ENCODE assay signal across 1 cellular context in the genomic region with DNA sequence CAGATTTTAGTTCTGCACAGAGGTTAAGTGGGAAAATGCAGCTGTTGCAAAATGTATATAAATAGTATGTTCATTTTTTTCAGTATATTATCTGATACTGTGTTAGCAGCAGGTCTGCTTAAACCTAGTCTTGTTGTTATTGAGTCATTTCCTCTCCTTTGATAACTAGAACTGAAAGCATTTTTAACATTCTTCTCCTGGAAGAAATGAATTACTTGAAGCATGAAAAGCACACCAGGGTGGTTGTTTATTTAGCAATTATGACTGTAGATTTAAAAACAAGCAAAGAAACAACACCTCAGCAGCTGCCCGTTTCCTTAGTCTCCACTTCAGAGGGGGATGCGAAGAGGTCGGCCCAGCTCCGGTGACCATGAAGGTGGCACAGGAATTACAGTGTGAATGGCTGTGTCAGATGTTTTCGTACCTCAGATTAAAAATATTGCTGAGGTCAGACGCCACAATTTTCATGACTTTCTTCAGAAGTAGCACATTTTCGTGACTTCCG.
TF ChIP-seq lines count a peak whose summit lies in the region.

No MANE protein-coding gene starts in this region.

TF ChIP-seq in IMR-90, 13 proteins besides CTCF, POLR2A, EP300 and RAD21:
- TF ChIP-seq FOS (IDR thresholded peaks at IDR 0.05; ENCODE audit: low read depth, low read length) (no peak), CEBPB (IDR thresholded peaks at IDR 0.05; ENCODE audit: low read depth, low read length) (peak; percentile 35; the same call in 1 of the 2 replicates), MAFK (IDR thresholded peaks at IDR 0.05; ENCODE audit: low read depth, low read length) (peak; percentile 75), BHLHE40 (IDR thresholded peaks at IDR 0.05; ENCODE audit: low read depth, low read length) (peak; percentile 37; the same call in 1 of the 2 replicates), NFE2L2 (IDR thresholded peaks at IDR 0.05; ENCODE audit: low read depth, low read length) (no peak)
- TF ChIP-seq, protein P1, sequence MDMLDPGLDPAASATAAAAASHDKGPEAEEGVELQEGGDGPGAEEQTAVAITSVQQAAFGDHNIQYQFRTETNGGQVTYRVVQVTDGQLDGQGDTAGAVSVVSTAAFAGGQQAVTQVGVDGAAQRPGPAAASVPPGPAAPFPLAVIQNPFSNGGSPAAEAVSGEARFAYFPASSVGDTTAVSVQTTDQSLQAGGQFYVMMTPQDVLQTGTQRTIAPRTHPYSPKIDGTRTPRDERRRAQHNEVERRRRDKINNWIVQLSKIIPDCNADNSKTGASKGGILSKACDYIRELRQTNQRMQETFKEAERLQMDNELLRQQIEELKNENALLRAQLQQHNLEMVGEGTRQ (IDR thresholded peaks at IDR 0.05; ENCODE audit: low read depth, low read length), result no peak
